7 cellular contexts compared by ENCODE assay signal in the genomic region with DNA sequence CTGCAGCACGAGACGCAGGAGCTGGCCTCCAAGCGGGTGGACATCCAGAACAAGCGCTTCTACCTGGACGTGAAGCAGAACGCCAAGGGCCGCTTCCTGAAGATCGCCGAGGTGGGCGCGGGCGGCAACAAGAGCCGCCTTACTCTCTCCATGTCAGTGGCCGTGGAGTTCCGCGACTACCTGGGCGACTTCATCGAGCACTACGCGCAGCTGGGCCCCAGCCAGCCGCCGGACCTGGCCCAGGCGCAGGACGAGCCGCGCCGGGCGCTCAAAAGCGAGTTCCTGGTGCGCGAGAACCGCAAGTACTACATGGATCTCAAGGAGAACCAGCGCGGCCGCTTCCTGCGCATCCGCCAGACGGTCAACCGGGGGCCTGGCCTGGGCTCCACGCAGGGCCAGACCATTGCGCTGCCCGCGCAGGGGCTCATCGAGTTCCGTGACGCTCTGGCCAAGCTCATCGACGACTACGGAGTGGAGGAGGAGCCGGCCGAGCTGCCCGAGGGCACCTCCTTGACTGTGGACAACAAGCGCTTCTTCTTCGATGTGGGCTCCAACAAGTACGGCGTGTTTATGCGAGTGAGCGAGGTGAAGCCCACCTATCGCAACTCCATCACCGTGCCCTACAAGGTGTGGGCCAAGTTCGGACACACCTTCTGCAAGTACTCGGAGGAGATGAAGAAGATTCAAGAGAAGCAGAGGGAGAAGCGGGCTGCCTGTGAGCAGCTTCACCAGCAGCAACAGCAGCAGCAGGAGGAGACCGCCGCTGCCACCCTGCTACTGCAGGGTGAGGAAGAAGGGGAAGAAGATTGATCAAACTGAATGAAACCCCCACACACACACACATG. TPM values are rescaled to one million over a fixed set of nuclear protein-coding genes. Genes with fewer than 3 reads are reported as not detected.
DNase-seq lines count a peak whose midpoint lies in the region; ATAC-seq and TF ChIP-seq lines count a peak whose summit lies in the region.

No MANE protein-coding gene starts in this region.

- CTCF ChIA-PET in WTC11 (lab: Charles Lee), result interaction anchor here (0.8 to 4.5 kb wide), 10 partner anchors 11 to 244 kb away, joined by 3 to 58 read pairs (median 4); a partner anchor contains a TSS

- TF ChIP-seq CTCF in GM12865 (IDR thresholded peaks at IDR 0.05; ENCODE audit: insufficient read depth, low read depth, low read length, missing control alignments) (no peak), H9 (conservative IDR thresholded peaks at IDR 0.05) (no peak), WTC11 (IDR thresholded peaks at IDR 0.05) (no peak)

- peak overlapping the region; percentile 81 to 88 for H3K4me3 Mint-ChIP-seq in H9
- H3K4me3 Mint-ChIP-seq in WTC11, result peak overlapping the region; percentile 86

- no peak overlapping the region for H2BK15ac ChIP-seq in H9 (ENCODE audit: low read depth, low read length)

- no peak overlapping the region for H2BK120ac ChIP-seq in H9 (ENCODE audit: low read depth, low read length, poor library complexity, severe bottlenecking)

- H3K27ac ChIP-seq in H9 (ENCODE audit: insufficient read length, low read depth, low read length) (no peak overlapping the region), cingulate gyrus (ENCODE audit: low read depth, low read length) (peak overlapping the region; percentile 81)

- H3K4me1 ChIP-seq in H9 (ENCODE audit: insufficient read depth, low read length), result peaks cover 5% of the 10 kb centered on the region; the same call in 1 of the 2 replicates

- no peak overlapping the region for H2BK5ac ChIP-seq in H9 (ENCODE audit: insufficient read length, low read length)

- H2BK12ac ChIP-seq in H9 (ENCODE audit: insufficient read length, low read depth, low read length), result no peak overlapping the region

- no peaks in the 10 kb centered on the region for H4K20me1 ChIP-seq in H9 (ENCODE audit: control insufficient read depth, insufficient read depth, insufficient read length)

- no peak overlapping the region for H3K23ac ChIP-seq in H9 (ENCODE audit: insufficient read length, low read depth, low read length)

- H3T11ph ChIP-seq in H9 (ENCODE audit: low read length), result no peak overlapping the region

- H4K5ac ChIP-seq in H9 (ENCODE audit: insufficient read length, low read depth, low read length), result no peak overlapping the region

- peaks cover 21% of the 10 kb centered on the region for H3K27me3 ChIP-seq in H9 (ENCODE audit: insufficient read depth, low read length)
- no peaks in the 10 kb centered on the region for H3K27me3 ChIP-seq in MG63

- no peak overlapping the region for H3K56ac ChIP-seq in H9 (ENCODE audit: insufficient read length, low read depth, low read length)

- no peaks in the 10 kb centered on the region for H3K79me1 ChIP-seq in H9 (ENCODE audit: insufficient read depth, low read depth, low read length, poor library complexity, severe bottlenecking)

- H3K27ac Mint-ChIP-seq in H9, result no peak overlapping the region
- peak overlapping the region; percentile 73; the same call in 1 of the 2 replicates for H3K27ac Mint-ChIP-seq in WTC11

- peak overlapping the region; percentile 39 for H3K9ac ChIP-seq in H9 (ENCODE audit: extremely low read depth, insufficient read length, low read length)

- H3K9me3 ChIP-seq in H9 (ENCODE audit: control insufficient read depth, low read depth, low read length) (no peaks in the 10 kb centered on the region), MG63 (no peaks in the 10 kb centered on the region)

- DNase-seq in GM12865 (ENCODE audit: low read depth), result peak; percentile 72
- peak; percentile 65 for DNase-seq in H9
- DNase-seq in MG63, result peak; percentile 79
- peak; percentile 57 for DNase-seq in WTC11 (ENCODE audit: low spot score)
- DNase-seq in left lobe of liver (ENCODE audit: low spot score), result peak; percentile 73
- peak; percentile 14 to 18 for DNase-seq in stimulated activated CD4-positive, alpha-beta T cell treated with anti-CD3 and anti-CD28 coated beads, Interleukin-4, amount 100 ng/mL, for 4 hours

- H4K91ac ChIP-seq in H9 (ENCODE audit: insufficient read length, low read depth, low read length), result no peak overlapping the region

- H3K27me3 Mint-ChIP-seq in H9 (ENCODE audit: low read depth), result peaks cover 65% of the 10 kb centered on the region
- H3K27me3 Mint-ChIP-seq in WTC11 (ENCODE audit: low read depth), result peaks cover 70% of the 10 kb centered on the region

- H3K4me2 ChIP-seq in H9 (ENCODE audit: insufficient read depth, insufficient read length, low read length), result peak overlapping the region; percentile 88

- H2AFZ ChIP-seq in H9 (ENCODE audit: low read length), result no peak overlapping the region

- no peaks in the 10 kb centered on the region for H3K79me2 ChIP-seq in H9 (ENCODE audit: insufficient read depth, low read length)

- H3K4ac ChIP-seq in H9 (ENCODE audit: low read depth, low read length), result no peak overlapping the region

- peak overlapping the region; percentile 0; the same call in 1 of the 2 replicates for H3K14ac ChIP-seq in H9 (ENCODE audit: insufficient read depth, low read length)

- H2BK20ac ChIP-seq in H9 (ENCODE audit: low read depth, low read length, poor library complexity, severe bottlenecking), result no peak overlapping the region

- peak; percentile 2; the same call in 1 of the 2 replicates for ATAC-seq in WTC11
- ATAC-seq in left lobe of liver, result peak; percentile 64

- H2AK5ac ChIP-seq in H9 (ENCODE audit: insufficient read length, low read length), result no peak overlapping the region

- H3K36me3 Mint-ChIP-seq in H9 (ENCODE audit: insufficient read depth in 1 of 3, low read depth in 3 of 3), result no peaks in the 10 kb centered on the region
- H3K36me3 Mint-ChIP-seq in WTC11, result no peaks in the 10 kb centered on the region

- H3K4me1 Mint-ChIP-seq in H9 (peaks cover 40 to 43% of the 10 kb centered on the region in 2 experiments), WTC11 (peaks cover 66% of the 10 kb centered on the region)

- H3K23me2 ChIP-seq in H9 (ENCODE audit: insufficient read length, low read depth, low read length, poor library complexity, severe bottlenecking), result peaks cover 20% of the 10 kb centered on the region

- H3K4me3 ChIP-seq in GM12865 (ENCODE audit: low read depth, low read length) (peak overlapping the region; percentile 70), MG63 (peak overlapping the region; percentile 71)

- H3K36me3 ChIP-seq in MG63, result peaks cover 14% of the 10 kb centered on the region; the same call in 1 of the 2 replicates

- POLR2A ChIA-PET in WTC11 (lab: Charles Lee), result interaction anchor here (0.6 to 1.0 kb wide), 2 partner anchors 32 to 73 kb away, joined by 3 read pairs; no protein-coding TSS in a partner anchor

- H3K9me3 Mint-ChIP-seq in H9 (no peaks in the 10 kb centered on the region), WTC11 (no peaks in the 10 kb centered on the region)

- WGBS in H9 (ENCODE audit: extremely low coverage, insufficient read length, low lambda C conversion rate), result no CpG with 5 or more reads among the region's 65 CpGs

- H4K8ac ChIP-seq in H9 (replicated peaks; ENCODE audit: insufficient read length, low read depth, low read length), result no peak overlapping the region

- no peak overlapping the region for H3K18ac ChIP-seq in H9 (ENCODE audit: insufficient read length, low read depth, low read length)

TF ChIP-seq in WTC11, 78 proteins besides CTCF, POLR2A, EP300 and RAD21:
- no peak for TF ChIP-seq MYBL2 (CRISPR knock-in tag; IDR thresholded peaks at IDR 0.05)
- TF ChIP-seq ZNF416 (CRISPR knock-in tag; IDR thresholded peaks at IDR 0.05), result no peak
- TF ChIP-seq ZNF263 (CRISPR knock-in tag; IDR thresholded peaks at IDR 0.05; ENCODE audit: low read depth), result no peak
- TF ChIP-seq, protein P1, sequence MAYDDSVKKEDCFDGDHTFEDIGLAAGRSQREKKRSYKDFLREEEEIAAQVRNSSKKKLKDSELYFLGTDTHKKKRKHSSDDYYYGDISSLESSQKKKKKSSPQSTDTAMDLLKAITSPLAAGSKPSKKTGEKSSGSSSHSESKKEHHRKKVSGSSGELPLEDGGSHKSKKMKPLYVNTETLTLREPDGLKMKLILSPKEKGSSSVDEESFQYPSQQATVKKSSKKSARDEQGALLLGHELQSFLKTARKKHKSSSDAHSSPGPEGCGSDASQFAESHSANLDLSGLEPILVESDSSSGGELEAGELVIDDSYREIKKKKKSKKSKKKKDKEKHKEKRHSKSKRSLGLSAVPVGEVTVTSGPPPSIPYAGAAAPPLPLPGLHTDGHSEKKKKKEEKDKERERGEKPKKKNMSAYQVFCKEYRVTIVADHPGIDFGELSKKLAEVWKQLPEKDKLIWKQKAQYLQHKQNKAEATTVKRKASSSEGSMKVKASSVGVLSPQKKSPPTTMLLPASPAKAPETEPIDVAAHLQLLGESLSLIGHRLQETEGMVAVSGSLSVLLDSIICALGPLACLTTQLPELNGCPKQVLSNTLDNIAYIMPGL (CRISPR knock-in tag; IDR thresholded peaks at IDR 0.05), result peak; percentile 14; the same call in 1 of the 2 replicates
- TF ChIP-seq, protein P2, sequence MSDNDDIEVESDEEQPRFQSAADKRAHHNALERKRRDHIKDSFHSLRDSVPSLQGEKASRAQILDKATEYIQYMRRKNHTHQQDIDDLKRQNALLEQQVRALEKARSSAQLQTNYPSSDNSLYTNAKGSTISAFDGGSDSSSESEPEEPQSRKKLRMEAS (CRISPR knock-in tag; IDR thresholded peaks at IDR 0.05), result peak; percentile 55; the same call in 1 of the 2 replicates

RNA-seq across cellular contexts. Expression of a gene that starts 0.7 kb away (rescaled TPM):
- total RNA-seq in H9 (2021) (3.3 and 3.6 TPM in 2 replicates), WTC11 (2021) (6.0 to 9.0 TPM (median 6.4 TPM) in 3 replicates), left lobe of liver (12.7 TPM)
- total RNA-seq in MG63 (2014; rRNA removed; shearing (Covaris generic); ENCODE audit: low replicate concordance), result 6.9 and 15.8 TPM in 2 replicates

RNA-seq across cellular contexts. Expression of a gene that starts 11.2 kb away (rescaled TPM):
- total RNA-seq in H9 (2021), result 0.52 and 0.53 TPM in 2 replicates
- 1.4 TPM in 2 replicates for total RNA-seq in MG63 (2014; rRNA removed; shearing (Covaris generic); ENCODE audit: low replicate concordance)
- total RNA-seq in WTC11 (2021), result 1.2 to 1.7 TPM (median 1.5 TPM) in 3 replicates
- total RNA-seq in left lobe of liver, result 7.0 TPM

Comparison
In these comparisons a context has a peak if more than half of its experiments do, and no peak if none do; other contexts are left out.
1. DNase-seq: peak in every context shown above with its lines; median percentile 79 in MG63; 73 in left lobe of liver; 72 in GM12865; 65 in H9; 57 in WTC11; 16 in stimulated activated CD4-positive, alpha-beta T cell treated with anti-CD3 and anti-CD28 coated beads, Interleukin-4, amount 100 ng/mL, for 4 hours.